Comparison of ENCODE assay signal across 24 cellular contexts in the genomic region with DNA sequence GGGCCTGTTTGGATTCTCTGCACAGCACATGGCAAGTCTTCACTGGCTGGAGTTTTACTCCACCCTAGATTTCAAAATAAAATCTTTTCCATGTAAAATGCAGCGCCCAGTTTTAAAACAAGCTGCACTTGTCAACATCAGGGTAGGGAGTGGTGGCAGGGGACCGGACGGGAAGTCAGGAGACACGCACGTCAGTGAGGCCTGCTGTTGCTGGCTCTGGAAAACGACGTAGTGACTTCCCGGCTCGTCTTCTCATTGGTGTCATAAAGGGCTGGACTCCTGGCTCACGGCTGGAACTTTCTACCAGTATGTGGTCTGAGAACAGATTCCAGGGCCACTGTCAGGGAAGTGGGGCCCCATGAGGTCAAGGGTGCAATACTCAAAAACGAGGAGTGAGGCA.
DNase-seq lines count a peak whose midpoint lies in the region; ATAC-seq and TF ChIP-seq lines count a peak whose summit lies in the region.
"Had no signal": no experiment of that assay in that cellular context is flagged by ENCODE, and none has a peak within 500 bp of the region (broad histone marks: within the 10 kb centered on the region; RNA-seq: fewer than 3 reads in every experiment).

No MANE protein-coding gene starts in this region.

- peaks cover 25% of the 10 kb centered on the region for H3K79me2 ChIP-seq in GM23338 (replicated peaks; ENCODE audit: insufficient read depth)

- CTCF ChIA-PET in A673 (lab: Charles Lee) = no interaction called here
- CTCF ChIA-PET in activated CD8-positive, alpha-beta T cell treated with anti-CD3 and anti-CD28 coated beads, Interleukin-2, amount 10 ng/mL, durations not matched to agents 7 days and 5 days (lab: Charles Lee) = no interaction called here

- no peaks in the 10 kb centered on the region; the same call in 1 of the 2 replicates for H3F3A ChIP-seq in GM23338 (replicated peaks; ENCODE audit: low read depth)

- H3K4me1 Mint-ChIP-seq in GM23338 = peaks cover 19% of the 10 kb centered on the region
- H3K4me1 Mint-ChIP-seq in stimulated activated memory B cell treated with anti-CD40 and anti-IgM and Interleukin-4, amounts not matched to agents 10 μg/mL and 1 μg/mL and 100 μg/mL, for 72 hours = peaks cover 20% of the 10 kb centered on the region
- H3K4me1 Mint-ChIP-seq in activated CD8-positive, alpha-beta T cell treated with anti-CD3 and anti-CD28 coated beads, Interleukin-2, amount 10 ng/mL, durations not matched to agents 7 days and 5 days (ENCODE audit: low read depth) = peaks cover 17% of the 10 kb centered on the region

- no peaks in the 10 kb centered on the region; the same call in 2 of the 3 replicates for H3K9me3 Mint-ChIP-seq in GM23338
- no peaks in the 10 kb centered on the region for H3K9me3 Mint-ChIP-seq in stimulated activated memory B cell treated with anti-CD40 and anti-IgM and Interleukin-4, amounts not matched to agents 10 μg/mL and 1 μg/mL and 100 μg/mL, for 72 hours
- H3K9me3 Mint-ChIP-seq in activated CD8-positive, alpha-beta T cell treated with anti-CD3 and anti-CD28 coated beads, Interleukin-2, amount 10 ng/mL, durations not matched to agents 7 days and 5 days (ENCODE audit: insufficient read depth) = no peaks in the 10 kb centered on the region
- H3K9me3 Mint-ChIP-seq: naive thymus-derived CD8-positive, alpha-beta T cell had no signal

- DNase-seq in GM23338 (ENCODE audit: low spot score) (no peak), dermis microvascular lymphatic vessel endothelial cell (ENCODE audit: low read depth in 2 of 2) (peak; percentile 7 to 75), lower lobe of right lung (no peak), A673 (ENCODE audit: low spot score) (no peak), midbrain (lab: John Stamatoyannopoulos, UW) (no peak)
- no peak for DNase-seq in activated CD8-positive, alpha-beta T cell treated with anti-CD3 and anti-CD28 coated beads, Interleukin-2, amount 10 ng/mL, durations not matched to agents 7 days and 5 days
- DNase-seq: activated CD4-positive, alpha-beta T cell treated with anti-CD3 and anti-CD28 coated beads for 36 hours; activated naive CD4-positive, alpha-beta T cell treated with Interleukin-2 at 50 U/mL for 16 hours; activated T-cell treated with anti-CD3 and anti-CD28 coated beads, Interleukin-2, amount 50 U/mL, for 72 hours; COR-L47; DMS79; GF-D8; GM23248; naive thymus-derived CD8-positive, alpha-beta T cell; NCI-H146; NCI-H524; NK-92 treated with Interleukin-12 subunit alpha and Interleukin-12 subunit beta, amount 100 ng/mL, for 24 hours; ovary; SIG-M5 had no signal

- peaks cover 34% of the 10 kb centered on the region for H3K36me3 Mint-ChIP-seq in GM23338 (ENCODE audit: low read depth)
- peaks cover 21% of the 10 kb centered on the region for H3K36me3 Mint-ChIP-seq in stimulated activated memory B cell treated with anti-CD40 and anti-IgM and Interleukin-4, amounts not matched to agents 10 μg/mL and 1 μg/mL and 100 μg/mL, for 72 hours
- H3K36me3 Mint-ChIP-seq in activated CD8-positive, alpha-beta T cell treated with anti-CD3 and anti-CD28 coated beads, Interleukin-2, amount 10 ng/mL, durations not matched to agents 7 days and 5 days (ENCODE audit: low read depth) = peaks cover 36% of the 10 kb centered on the region

- H3K36me3 ChIP-seq in GM23338 (ENCODE audit: insufficient read depth) (no peaks in the 10 kb centered on the region), lower lobe of right lung (no peaks in the 10 kb centered on the region), A673 (ENCODE audit: insufficient read depth, low read length, poor library complexity, severe bottlenecking) (no peaks in the 10 kb centered on the region)
- H3K36me3 ChIP-seq: breast epithelium, ovary had no signal

- POLR2A ChIA-PET in A673 (lab: Charles Lee; ENCODE audit: low non-redundant PET) = no interaction called here
- POLR2A ChIA-PET in activated CD8-positive, alpha-beta T cell treated with anti-CD3 and anti-CD28 coated beads, Interleukin-2, amount 10 ng/mL, durations not matched to agents 7 days and 5 days (lab: Charles Lee) = no interaction called here

- H3K4me3 ChIP-seq in GM23338 (no peak overlapping the region), lower lobe of right lung (no peak overlapping the region), skin epidermis (no peak overlapping the region), A673 (ENCODE audit: low read depth, low read length, poor library complexity, severe bottlenecking) (no peak overlapping the region)
- H3K4me3 ChIP-seq: breast epithelium, coronary artery, GM23248, ovary had no signal

- H3K27me3 Mint-ChIP-seq in GM23338 (ENCODE audit: insufficient read depth, low read depth, poor library complexity) = peaks cover 6% of the 10 kb centered on the region
- no peaks in the 10 kb centered on the region for H3K27me3 Mint-ChIP-seq in stimulated activated memory B cell treated with anti-CD40 and anti-IgM and Interleukin-4, amounts not matched to agents 10 μg/mL and 1 μg/mL and 100 μg/mL, for 72 hours
- no peaks in the 10 kb centered on the region for H3K27me3 Mint-ChIP-seq in activated CD8-positive, alpha-beta T cell treated with anti-CD3 and anti-CD28 coated beads, Interleukin-2, amount 10 ng/mL, durations not matched to agents 7 days and 5 days (ENCODE audit: low read depth)
- H3K27me3 Mint-ChIP-seq: activated CD4-positive, alpha-beta T cell treated with anti-CD3 and anti-CD28 coated beads for 36 hours; naive thymus-derived CD8-positive, alpha-beta T cell had no signal

- peak overlapping the region; percentile 36; the same call in 1 of the 2 replicates for H3K27ac Mint-ChIP-seq in GM23338
- no peak overlapping the region for H3K27ac Mint-ChIP-seq in stimulated activated memory B cell treated with anti-CD40 and anti-IgM and Interleukin-4, amounts not matched to agents 10 μg/mL and 1 μg/mL and 100 μg/mL, for 72 hours
- H3K27ac Mint-ChIP-seq in activated CD8-positive, alpha-beta T cell treated with anti-CD3 and anti-CD28 coated beads, Interleukin-2, amount 10 ng/mL, durations not matched to agents 7 days and 5 days = no peak overlapping the region
- H3K27ac Mint-ChIP-seq: activated CD4-positive, alpha-beta T cell treated with anti-CD3 and anti-CD28 coated beads for 36 hours; activated T-cell treated with anti-CD3 and anti-CD28 coated beads, Interleukin-2, amount 50 U/mL, for 72 hours had no signal

- H3K9me3 ChIP-seq in lower lobe of right lung (no peaks in the 10 kb centered on the region), A673 (ENCODE audit: low read depth, low read length, poor library complexity, severe bottlenecking) (no peaks in the 10 kb centered on the region)
- H3K9me3 ChIP-seq: breast epithelium, ovary had no signal

- 0 out of 2 replicates have a peak, but pooled peaks cover 7% of the 10 kb centered on the region for H4K20me1 ChIP-seq in GM23338 (replicated peaks; ENCODE audit: insufficient read depth)

- 0 out of 2 replicates have a peak, but pooled peaks cover under 1% of the 10 kb centered on the region for H3K9me2 ChIP-seq in GM23338 (ENCODE audit: insufficient read depth)

- no TSS peak for BruUV-seq in A673 (replicated peaks; lab: Mats Ljungman, UMichigan)

- H2AFZ ChIP-seq in GM23338 = no peak overlapping the region
- H2AFZ ChIP-seq: GM23248 had no signal

- no peak for ATAC-seq in GM23338
- ATAC-seq in lower lobe of right lung = peak; percentile 11 to 17
- no peak for ATAC-seq in stimulated activated memory B cell treated with anti-CD40 and anti-IgM and Interleukin-4, amounts not matched to agents 10 μg/mL and 1 μg/mL and 100 μg/mL, for 72 hours
- ATAC-seq in activated CD8-positive, alpha-beta T cell treated with anti-CD3 and anti-CD28 coated beads, Interleukin-2, amount 10 ng/mL, durations not matched to agents 7 days and 5 days = no peak
- ATAC-seq: activated CD4-positive, alpha-beta T cell treated with anti-CD3 and anti-CD28 coated beads for 36 hours; activated T-cell treated with anti-CD3 and anti-CD28 coated beads, Interleukin-2, amount 50 U/mL, for 72 hours; naive thymus-derived CD8-positive, alpha-beta T cell had no signal

- intact Hi-C loops in lower lobe of right lung (cut with DNase I) (no loop called here), A673 (cut with micrococcal nuclease; ENCODE audit: unreplicated experiment) (no loop called here)

- H3K27me3 ChIP-seq in GM23338 (ENCODE audit: insufficient read depth) (no peaks in the 10 kb centered on the region), lower lobe of right lung (ENCODE audit: low read depth) (no peaks in the 10 kb centered on the region), A673 (replicated peaks; ENCODE audit: insufficient read depth, low read depth, low read length, poor library complexity) (no peaks in the 10 kb centered on the region)
- H3K27me3 ChIP-seq: breast epithelium, ovary had no signal

- no peak overlapping the region for H3K4me2 ChIP-seq in GM23338
- H3K4me2 ChIP-seq: KMS-11 had no signal

- H3K27ac ChIP-seq in GM23338 (ENCODE audit: low read depth) (no peak overlapping the region; the same call in 1 of the 2 replicates), lower lobe of right lung (no peak overlapping the region), skin epidermis (peak overlapping the region in 14 of 21 experiments; percentile 3 to 81 (median 40)), A673 (ENCODE audit: low read depth, low read length, poor library complexity, severe bottlenecking) (no peak overlapping the region)
- H3K27ac ChIP-seq: breast epithelium, GM23248, KMS-11 had no signal

- no peak overlapping the region for H3K4me3 Mint-ChIP-seq in GM23338
- no peak overlapping the region for H3K4me3 Mint-ChIP-seq in stimulated activated memory B cell treated with anti-CD40 and anti-IgM and Interleukin-4, amounts not matched to agents 10 μg/mL and 1 μg/mL and 100 μg/mL, for 72 hours
- no peak overlapping the region for H3K4me3 Mint-ChIP-seq in activated CD8-positive, alpha-beta T cell treated with anti-CD3 and anti-CD28 coated beads, Interleukin-2, amount 10 ng/mL, durations not matched to agents 7 days and 5 days
- H3K4me3 Mint-ChIP-seq: activated CD4-positive, alpha-beta T cell treated with anti-CD3 and anti-CD28 coated beads for 36 hours; activated T-cell treated with anti-CD3 and anti-CD28 coated beads, Interleukin-2, amount 50 U/mL, for 72 hours; naive thymus-derived CD8-positive, alpha-beta T cell had no signal

- TF ChIP-seq CTCF in GM23338 (conservative IDR thresholded peaks at IDR 0.05; ENCODE audit: low read depth in 2 of 2) = no peak
- no peak for TF ChIP-seq CTCF in lower lobe of right lung (IDR thresholded peaks at IDR 0.05)
- no peak for TF ChIP-seq CTCF in A673 (conservative IDR thresholded peaks at IDR 0.05; ENCODE audit: low read depth, low read length)

- 0 out of 2 replicates have a peak, but pooled peaks cover 2% of the 10 kb centered on the region for H3K4me1 ChIP-seq in GM23338 (ENCODE audit: insufficient read depth)
- H3K4me1 ChIP-seq in lower lobe of right lung = peaks cover 14% of the 10 kb centered on the region
- no peaks in the 10 kb centered on the region for H3K4me1 ChIP-seq in A673 (ENCODE audit: insufficient read depth, low read length, poor library complexity, severe bottlenecking)
- H3K4me1 ChIP-seq: breast epithelium had no signal

TF ChIP-seq in GM23338, 12 proteins besides CTCF, POLR2A, EP300 and RAD21 (continues in another document):
- TF ChIP-seq EZH2phosphoT487 (IDR thresholded peaks at IDR 0.05; ENCODE audit: unreplicated experiment) (no peak), JUNB (IDR thresholded peaks at IDR 0.05; ENCODE audit: unreplicated experiment) (no peak), ZNF114 (CRISPR knock-in tag; IDR thresholded peaks at IDR 0.05) (no peak)

Comparison
In these comparisons a context has a peak if more than half of its experiments do, and no peak if none do; other contexts are left out.
1. ATAC-seq: peak in lower lobe of right lung (2 of 2); none in GM23338 (single experiment), stimulated activated memory B cell treated with anti-CD40 and anti-IgM and Interleukin-4, amounts not matched to agents 10 μg/mL and 1 μg/mL and 100 μg/mL, for 72 hours (single experiment) and activated CD8-positive, alpha-beta T cell treated with anti-CD3 and anti-CD28 coated beads, Interleukin-2, amount 10 ng/mL, durations not matched to agents 7 days and 5 days (single experiment).
2. DNase-seq: peak in dermis microvascular lymphatic vessel endothelial cell (2 of 2); none in GM23338 (single experiment), lower lobe of right lung (single experiment), A673 (single experiment), activated CD8-positive, alpha-beta T cell treated with anti-CD3 and anti-CD28 coated beads, Interleukin-2, amount 10 ng/mL, durations not matched to agents 7 days and 5 days (single experiment) and midbrain (single experiment).
3. H3K27ac ChIP-seq: peak in skin epidermis (14 of 21); none in GM23338 (single experiment), lower lobe of right lung (single experiment) and A673 (single experiment).